9 cellular contexts compared by ENCODE assay signal in genomic region chr17:42779942-42780815, GRCh38. TPM values are rescaled to one million over a fixed set of nuclear protein-coding genes. Genes with fewer than 3 reads are reported as not detected.
DNase-seq lines count a peak whose midpoint lies in the region; ATAC-seq and TF ChIP-seq lines count a peak whose summit lies in the region.
"Had no signal": no experiment of that assay in that cellular context is flagged by ENCODE, and none has a peak within 500 bp of the region (broad histone marks: within the 10 kb centered on the region; RNA-seq: fewer than 3 reads in every experiment).

WNK4 (plus strand) TSS chr17:42780610; CDS start chr17:42780699, 89 bp downstream.

- peak; percentile 42 for ATAC-seq in activated CD8-positive, alpha-beta T cell treated with anti-CD3 and anti-CD28 coated beads for 36 hours
- ATAC-seq in HG03460 (IDR thresholded peaks at IDR 0.05; ENCODE audit: unreplicated experiment): no peak

- H3K79me2 ChIP-seq in hepatocyte: no peaks in the 10 kb centered on the region

- intact Hi-C loops in activated CD8-positive, alpha-beta T cell treated with anti-CD3 and anti-CD28 coated beads for 36 hours (cut with micrococcal nuclease): no loop called here

- peaks cover 26% of the 10 kb centered on the region for H3K36me3 Mint-ChIP-seq in activated CD8-positive, alpha-beta T cell treated with anti-CD3 and anti-CD28 coated beads for 36 hours (ENCODE audit: low read depth)

- peak within 1 kb of the TSS; percentile 11; the same call in 1 of the 2 replicates for H3K27ac ChIP-seq in HEK293 (ENCODE audit: extremely low read depth, low read depth, low read length)
- H3K27ac ChIP-seq in hepatocyte: peak within 1 kb of the TSS; percentile 90
- no peak within 1 kb of the TSS for H3K27ac ChIP-seq in skeletal muscle tissue (ENCODE audit: low read depth, low read length)

- peaks cover 11% of the 10 kb centered on the region for H3K27me3 ChIP-seq in hepatocyte
- peaks cover 45 to 54% (median 51%) of the 10 kb centered on the region in 3 donors for H3K27me3 ChIP-seq in skeletal muscle tissue (ENCODE audit: control insufficient read depth in 3 of 3, insufficient read depth in 3 of 3, low read length in 3 of 3)

- TF ChIP-seq CTCF in HEK293 (tag by site-specific recombination; IDR thresholded peaks at IDR 0.05) (no peak), hepatocyte (IDR thresholded peaks at IDR 0.05; ENCODE audit: poor library complexity) (no peak)
- no peak for TF ChIP-seq CTCF in activated CD8-positive, alpha-beta T cell treated with anti-CD3 and anti-CD28 coated beads for 36 hours (IDR thresholded peaks at IDR 0.05)

- no peaks in the 10 kb centered on the region for H4K20me1 ChIP-seq in hepatocyte (ENCODE audit: insufficient read depth, poor library complexity, severe bottlenecking)

- H3K4me3 Mint-ChIP-seq in activated CD8-positive, alpha-beta T cell treated with anti-CD3 and anti-CD28 coated beads for 36 hours: no peak within 1 kb of the TSS

- no peaks in the 10 kb centered on the region for H3K9me2 ChIP-seq in hepatocyte (replicated peaks; ENCODE audit: insufficient read depth)

- H3K4me3 ChIP-seq in HEK293 (ENCODE audit: low read depth, low read length) (peak within 1 kb of the TSS; percentile 45), hepatocyte (peak within 1 kb of the TSS; percentile 90), skeletal muscle tissue (ENCODE audit: low read length in 3 of 3) (peak within 1 kb of the TSS in 2 of 3 donors; percentile 30 to 35)

- no peaks in the 10 kb centered on the region for H3K9me3 ChIP-seq in HEK293 (ENCODE audit: control insufficient read depth, insufficient read depth, low read depth, low read length)
- no peaks in the 10 kb centered on the region for H3K9me3 ChIP-seq in hepatocyte (ENCODE audit: low read depth)
- H3K9me3 ChIP-seq in skeletal muscle tissue (ENCODE audit: control insufficient read depth in 3 of 3, low read length in 3 of 3): no peaks in the 10 kb centered on the region

- peaks cover 5% of the 10 kb centered on the region; the same call in 1 of the 2 replicates for H3K4me1 ChIP-seq in HEK293 (ENCODE audit: control insufficient read depth, insufficient read depth, low read length)
- H3K4me1 ChIP-seq in hepatocyte (ENCODE audit: insufficient read depth): peaks cover 17% of the 10 kb centered on the region
- H3K4me1 ChIP-seq in skeletal muscle tissue (ENCODE audit: control insufficient read depth in 3 of 3, insufficient read depth in 3 of 3, low read length in 3 of 3): peaks cover 10 to 13% (median 13%) of the 10 kb centered on the region in 3 donors

- peak within 1 kb of the TSS; percentile 84 for H2AFZ ChIP-seq in hepatocyte

- WGBS in hepatocyte (ENCODE audit: low lambda C conversion rate, missing lambda C conversion rate): 5% methylated on average over 20 of the region's 59 CpGs

- H3K4me2 ChIP-seq in hepatocyte: peak within 1 kb of the TSS; percentile 99

- CTCF ChIA-PET in HEK293 (lab: Yijun Ruan, JAX): interaction anchor here (0.6 to 3.6 kb wide), 7 partner anchors 8 to 502 kb away, joined by 3 to 16 read pairs (median 3); partner anchors contain the start of gene VPS25
- CTCF ChIA-PET in activated CD8-positive, alpha-beta T cell treated with anti-CD3 and anti-CD28 coated beads for 36 hours (lab: Charles Lee): interaction anchor here (0.8 kb wide), 2 partner anchors 201 kb away, joined by 3 read pairs; no protein-coding TSS in a partner anchor

- H3K27me3 Mint-ChIP-seq in activated CD8-positive, alpha-beta T cell treated with anti-CD3 and anti-CD28 coated beads for 36 hours: peaks cover 37% of the 10 kb centered on the region

- H3K36me3 ChIP-seq in HEK293 (ENCODE audit: control insufficient read depth in 2 of 2, insufficient read depth in 1 of 2, low read length in 2 of 2) (peaks cover 28 to 58% of the 10 kb centered on the region in 2 experiments), hepatocyte (replicated peaks; ENCODE audit: insufficient read depth, low read depth) (no peaks in the 10 kb centered on the region), skeletal muscle tissue (ENCODE audit: control insufficient read depth in 3 of 3, insufficient read depth in 3 of 3, low read length in 3 of 3) (peaks cover 30 to 33% (median 31%) of the 10 kb centered on the region in 3 donors)

- no peak for DNase-seq in activated CD8-positive, alpha-beta T cell treated with anti-CD3 and anti-CD28 coated beads for 36 hours
- DNase-seq in hepatocyte (ENCODE audit: low spot score) (peak; percentile 62), OCI-M1 (lab: John Stamatoyannopoulos, UW) (no peak), COLO829 (ENCODE audit: low spot score) (no peak)
- DNase-seq in stimulated activated CD4-positive, alpha-beta T cell treated with anti-CD3 and anti-CD28 coated beads, Interleukin-4, amount 100 ng/mL, for 24 hours: no peak
- DNase-seq: MV-4-11 had no signal

- H3K9me3 Mint-ChIP-seq in activated CD8-positive, alpha-beta T cell treated with anti-CD3 and anti-CD28 coated beads for 36 hours: no peaks in the 10 kb centered on the region

- POLR2A ChIA-PET in HEK293 (lab: Yijun Ruan, JAX): interaction anchor here (0.9 to 2.6 kb wide), 8 partner anchors 12 to 213 kb away, joined by 3 to 13 read pairs (median 4); partner anchors contain the start of genes BECN1, CNTD1, COA3 and RETREG3
- POLR2A ChIA-PET in activated CD8-positive, alpha-beta T cell treated with anti-CD3 and anti-CD28 coated beads for 36 hours (lab: Charles Lee): interaction anchor here (0.7 to 1.1 kb wide), 3 partner anchors 43 to 202 kb away, joined by 3 read pairs; no protein-coding TSS in a partner anchor

- peaks cover 23% of the 10 kb centered on the region for H3K4me1 Mint-ChIP-seq in activated CD8-positive, alpha-beta T cell treated with anti-CD3 and anti-CD28 coated beads for 36 hours (ENCODE audit: low read depth)

- no peak within 1 kb of the TSS for H3K27ac Mint-ChIP-seq in activated CD8-positive, alpha-beta T cell treated with anti-CD3 and anti-CD28 coated beads for 36 hours

- peak within 1 kb of the TSS in 1 of 3 donors; percentile 38 for H3K9ac ChIP-seq in skeletal muscle tissue (ENCODE audit: low read depth in 1 of 3, low read length in 3 of 3)

TF ChIP-seq in HEK293, 187 proteins besides CTCF, POLR2A, EP300 and RAD21:
- TF ChIP-seq ZNF138 (tag by site-specific recombination; IDR thresholded peaks at IDR 0.05; ENCODE audit: borderline replicate concordance): no peak
- no peak for TF ChIP-seq GLIS2 (tag by site-specific recombination; IDR thresholded peaks at IDR 0.05)
- TF ChIP-seq GLI2 (tag by site-specific recombination; IDR thresholded peaks at IDR 0.05; ENCODE audit: borderline replicate concordance, low read depth): no peak
- no peak for TF ChIP-seq ZNF132 (tag by site-specific recombination; IDR thresholded peaks at IDR 0.05; ENCODE audit: borderline replicate concordance)
- no peak for TF ChIP-seq ZBTB21 (tag by site-specific recombination; IDR thresholded peaks at IDR 0.05)
- TF ChIP-seq ZNF274 (IDR thresholded peaks at IDR 0.05; ENCODE audit: low read length): no peak
- TF ChIP-seq ZNF274 (tag by site-specific recombination; IDR thresholded peaks at IDR 0.05; ENCODE audit: borderline replicate concordance): no peak
- no peak for TF ChIP-seq ZBTB20 (tag by site-specific recombination; IDR thresholded peaks at IDR 0.05)
- TF ChIP-seq ZNF558 (tag by site-specific recombination; IDR thresholded peaks at IDR 0.05): no peak
- 0 out of 2 replicates have a peak, but pooled peaks have one; percentile 24 for TF ChIP-seq GLIS1 (tag by site-specific recombination; IDR thresholded peaks at IDR 0.05)
- TF ChIP-seq ZFP3 (tag by site-specific recombination; IDR thresholded peaks at IDR 0.05; ENCODE audit: low read depth): no peak
- no peak for TF ChIP-seq ZNF18 (tag by site-specific recombination; IDR thresholded peaks at IDR 0.05)
- no peak for TF ChIP-seq PBX3 (CRISPR knock-in tag; IDR thresholded peaks at IDR 0.05)
- 0 out of 2 replicates have a peak, but pooled peaks have one; percentile 17 for TF ChIP-seq SP2 (tag by site-specific recombination; IDR thresholded peaks at IDR 0.05)
- no peak for TF ChIP-seq ZNF544 (tag by site-specific recombination; IDR thresholded peaks at IDR 0.05)
- TF ChIP-seq SCRT2 (tag by site-specific recombination; IDR thresholded peaks at IDR 0.05): no peak
- TF ChIP-seq ZNF596 (tag by site-specific recombination; IDR thresholded peaks at IDR 0.05): no peak

RNA-seq across cellular contexts. Expression of gene WNK4, which starts in this region (rescaled TPM):
- under 1 TPM; 0.65 to 0.72 TPM for total RNA-seq in activated CD8-positive, alpha-beta T cell treated with anti-CD3 and anti-CD28 coated beads for 36 hours
- total RNA-seq in hepatocyte: 1.0 and 1.5 TPM in 2 replicates
- 1.7 and 2.2 TPM in 2 replicates for polyA plus RNA-seq in hepatocyte
- total RNA-seq in skeletal muscle tissue: not detected

Comparison
In these comparisons a context has a peak if more than half of its experiments do, and no peak if none do; other contexts are left out.
1. Peak in ATAC-seq in activated CD8-positive, alpha-beta T cell treated with anti-CD3 and anti-CD28 coated beads for 36 hours; RNA of the gene not detected or under 1 TPM.
2. H3K4me3 ChIP-seq: peak in every context shown above with its lines; median percentile 90 in hepatocyte; 45 in HEK293; 32 in skeletal muscle tissue.